ENCODE assay signal across 8 cellular contexts in genomic region chr3:159872374-159873109, GRCh38. TPM values are rescaled to one million over a fixed set of nuclear protein-coding genes. Genes with fewer than 3 reads are reported as not detected.
DNase-seq lines count a peak whose midpoint lies in the region; ATAC-seq and TF ChIP-seq lines count a peak whose summit lies in the region.
"Had no signal": no experiment of that assay in that cellular context is flagged by ENCODE, and none has a peak within 500 bp of the region (broad histone marks: within the 10 kb centered on the region; RNA-seq: fewer than 3 reads in every experiment).

No MANE protein-coding gene starts in this region.

- H3K27ac Mint-ChIP-seq in GM23338 (peak overlapping the region; percentile 72), immature natural killer cell (no peak overlapping the region)
- H3K27ac Mint-ChIP-seq: T-helper 1 cell treated with Interleukin-12 subunit alpha and Interleukin-12 subunit beta and Interleukin-4 antibody, amounts not matched to agents 30 μg/mL and 1 μg/mL, for 36 hours had no signal

- no peaks in the 10 kb centered on the region for H3K9me2 ChIP-seq in GM23338 (ENCODE audit: insufficient read depth)

- H3K4me1 Mint-ChIP-seq in GM23338 (peaks cover 23% of the 10 kb centered on the region), immature natural killer cell (no peaks in the 10 kb centered on the region)

- CTCF ChIA-PET in Panc1 (lab: Charles Lee) = interaction anchor here (1.6 kb wide), 1 partner anchor 12 kb away, joined by 4 read pairs; no protein-coding TSS in a partner anchor

- 0 out of 3 replicates have a peak, but pooled peaks have one; percentile 23 for ATAC-seq in GM23338
- ATAC-seq in Panc1 = peak; percentile 78
- ATAC-seq in mucosa of descending colon = no peak
- no peak for ATAC-seq in GM19035 (IDR thresholded peaks at IDR 0.05; ENCODE audit: unreplicated experiment)

- DNase-seq in GM23338 (ENCODE audit: low spot score) = peak; percentile 28
- DNase-seq in Panc1 (ENCODE audit: low read depth, low spot score) = peak; percentile 84
- DNase-seq in foreskin fibroblast = peak; percentile 78 to 89
- no peak for DNase-seq in mucosa of descending colon
- no peak for DNase-seq in immature natural killer cell

- intact Hi-C loops in Panc1 (cut with micrococcal nuclease; ENCODE audit: unreplicated experiment) = no loop called here
- intact Hi-C loops in mucosa of descending colon (cut with DNase I, micrococcal nuclease) = no loop called here

- no peaks in the 10 kb centered on the region for H3K27me3 Mint-ChIP-seq in GM23338 (ENCODE audit: insufficient read depth, low read depth, poor library complexity)
- peaks cover 2 to 16% (median 4%) of the 10 kb centered on the region in 3 donors for H3K27me3 Mint-ChIP-seq in immature natural killer cell (ENCODE audit: low read depth in 3 of 3)

- no peaks in the 10 kb centered on the region for H3K36me3 Mint-ChIP-seq in GM23338 (ENCODE audit: low read depth)
- H3K36me3 Mint-ChIP-seq in immature natural killer cell = no peaks in the 10 kb centered on the region

- H3K27ac ChIP-seq in GM23338 (ENCODE audit: low read depth) (no peak overlapping the region), Panc1 (ENCODE audit: low read length) (no peak overlapping the region), temporal lobe (ENCODE audit: low read depth, low read length) (peak overlapping the region; percentile 14)

- H3K9me3 Mint-ChIP-seq in GM23338 (no peaks in the 10 kb centered on the region), immature natural killer cell (peaks cover 0 to 2% (median 0%) of the 10 kb centered on the region in 6 donors)
- H3K9me3 Mint-ChIP-seq: T-helper 1 cell treated with Interleukin-12 subunit alpha and Interleukin-12 subunit beta and Interleukin-4 antibody, amounts not matched to agents 30 μg/mL and 1 μg/mL, for 36 hours had no signal

- H3K4me3 ChIP-seq in GM23338 (no peak overlapping the region), Panc1 (ENCODE audit: low read depth in 2 of 2, low read length in 2 of 2) (no peak overlapping the region), foreskin fibroblast (ENCODE audit: low read depth in 1 of 2, low read length in 2 of 2) (no peak overlapping the region), mucosa of descending colon (no peak overlapping the region)

- TF ChIP-seq CTCF in GM23338 (conservative IDR thresholded peaks at IDR 0.05; ENCODE audit: low read depth in 2 of 2) = no peak
- TF ChIP-seq CTCF in Panc1 (IDR thresholded peaks at IDR 0.05) = peak; percentile 16; the same call in 1 of the 2 replicates
- peak; percentile 24 for TF ChIP-seq CTCF in foreskin fibroblast (IDR thresholded peaks at IDR 0.05; ENCODE audit: low read depth, low read length)
- TF ChIP-seq CTCF in mucosa of descending colon (IDR thresholded peaks at IDR 0.05) = no peak

- no peaks in the 10 kb centered on the region for H3K27me3 ChIP-seq in GM23338 (ENCODE audit: insufficient read depth)
- no peaks in the 10 kb centered on the region for H3K27me3 ChIP-seq in Panc1 (ENCODE audit: control insufficient read depth, insufficient read depth, low read length)

- BruUV-seq in Panc1 (replicated peaks; lab: Mats Ljungman, UMichigan) = no TSS peak

- H3K79me2 ChIP-seq in GM23338 (replicated peaks; ENCODE audit: insufficient read depth) = 0 out of 2 replicates have a peak, but pooled peaks cover 3% of the 10 kb centered on the region

- H3K36me3 ChIP-seq in GM23338 (ENCODE audit: insufficient read depth) (no peaks in the 10 kb centered on the region), Panc1 (ENCODE audit: control insufficient read depth, insufficient read depth, low read length) (no peaks in the 10 kb centered on the region), mucosa of descending colon (ENCODE audit: low read depth) (no peaks in the 10 kb centered on the region)

- POLR2A ChIA-PET in Panc1 (lab: Charles Lee) = no interaction called here

- no peak overlapping the region for H2AFZ ChIP-seq in GM23338

- 0 out of 2 replicates have a peak overlapping the region, but pooled peaks have one; percentile 9 for H3K4me2 ChIP-seq in GM23338

- in situ Hi-C loops in Panc1 (cut with HindIII; ENCODE audit: low pct_unique_long_range_greater_than_20kb, low sequenced_read_pairs) = no loop called here

- H4K20me1 ChIP-seq in GM23338 (replicated peaks; ENCODE audit: insufficient read depth) = no peaks in the 10 kb centered on the region

- no peak overlapping the region for H3K4me3 Mint-ChIP-seq in GM23338
- H3K4me3 Mint-ChIP-seq in immature natural killer cell = no peak overlapping the region
- H3K4me3 Mint-ChIP-seq: T-helper 1 cell treated with Interleukin-12 subunit alpha and Interleukin-12 subunit beta and Interleukin-4 antibody, amounts not matched to agents 30 μg/mL and 1 μg/mL, for 36 hours had no signal

- H3F3A ChIP-seq in GM23338 (replicated peaks; ENCODE audit: low read depth) = no peaks in the 10 kb centered on the region

- H3K4me1 ChIP-seq in GM23338 (ENCODE audit: insufficient read depth) (peaks cover 9% of the 10 kb centered on the region), Panc1 (ENCODE audit: control insufficient read depth, insufficient read depth, low read length) (peaks cover 9% of the 10 kb centered on the region), mucosa of descending colon (ENCODE audit: low read depth) (no peaks in the 10 kb centered on the region)

- H3K9me3 ChIP-seq in Panc1 (ENCODE audit: control insufficient read depth, insufficient read depth, low read depth, low read length) = no peaks in the 10 kb centered on the region
- no peaks in the 10 kb centered on the region for H3K9me3 ChIP-seq in mucosa of descending colon

TF ChIP-seq in GM23338, 12 proteins besides CTCF, POLR2A, EP300 and RAD21:
- TF ChIP-seq CREB1 (CRISPR knock-in tag; IDR thresholded peaks at IDR 0.05; ENCODE audit: low read depth) = no peak
- no peak for TF ChIP-seq REST (IDR thresholded peaks at IDR 0.05; ENCODE audit: unreplicated experiment)
- no peak for TF ChIP-seq STAT1 (IDR thresholded peaks at IDR 0.05; ENCODE audit: unreplicated experiment)
- no peak for TF ChIP-seq ZNF114 (CRISPR knock-in tag; IDR thresholded peaks at IDR 0.05)
- TF ChIP-seq ETS1 (IDR thresholded peaks at IDR 0.05) = no peak
- TF ChIP-seq JUNB (IDR thresholded peaks at IDR 0.05; ENCODE audit: unreplicated experiment) = no peak
- TF ChIP-seq EZH2 (IDR thresholded peaks at IDR 0.05; ENCODE audit: low read depth, unreplicated experiment) = no peak

RNA-seq across cellular contexts. Expression of gene SCHIP1, which starts 32.9 kb away (rescaled TPM):
- 12.2 and 17.3 TPM in 2 replicates for total RNA-seq in GM23338 (2014; rRNA removed; shearing (Covaris generic))
- polyA plus RNA-seq in GM23338 (2016; fragmentation: Nextera tagmentation; extraction: Ambion mirVana) (9.5 and 17.1 TPM in 2 replicates), immature natural killer cell (not detected)
- total RNA-seq in Panc1 (2021; ENCODE audit: unreplicated experiment) (1.2 TPM), temporal lobe (34.7 TPM), mucosa of descending colon (10 to 100 TPM in 1 of 3 donors, 1 to 10 TPM in 2; 1.1 to 11.6 (median 1.7) TPM)
- polyA plus RNA-seq in Panc1 (2012; ENCODE audit: insufficient read length) = 0.94 TPM

Comparison
In these comparisons a context has a peak if more than half of its experiments do, and no peak if none do; other contexts are left out.
1. ATAC-seq: peak in GM23338 (single experiment) and Panc1 (single experiment); none in mucosa of descending colon (single experiment) and GM19035 (single experiment).
2. DNase-seq: peak in GM23338 (single experiment), Panc1 (single experiment) and foreskin fibroblast (2 of 2); none in mucosa of descending colon (0 of 3) and immature natural killer cell (0 of 3).
3. CTCF ChIP-seq: peak in Panc1 (single experiment) and foreskin fibroblast (single experiment); none in GM23338 (0 of 2) and mucosa of descending colon (single experiment).